ENCODE assay signal across 4 cellular contexts in the genomic region with DNA sequence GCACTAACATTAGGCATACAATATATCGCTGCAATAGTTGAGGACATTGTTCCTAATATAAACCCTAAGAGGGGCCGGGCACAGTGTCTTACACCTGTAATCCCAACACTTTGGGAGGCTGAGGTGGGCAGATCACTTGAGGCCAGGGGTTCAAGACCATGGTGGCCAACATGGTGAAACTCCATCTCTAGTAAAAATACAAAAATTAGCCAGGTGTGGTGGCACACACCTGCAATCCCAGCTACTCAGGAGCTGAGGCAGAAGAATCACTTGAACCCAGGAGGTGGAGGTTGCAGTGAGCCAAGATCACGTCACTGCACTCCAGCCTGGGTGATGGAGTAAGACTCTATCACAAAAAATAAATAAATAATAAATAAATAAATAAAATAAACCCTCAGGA.
DNase-seq lines count a peak whose midpoint lies in the region; ATAC-seq and TF ChIP-seq lines count a peak whose summit lies in the region.
"Not testable (repeated sequence)": the region's sequence is repeated elsewhere in the genome, so short reads cannot be mapped to it uniquely, and the experiment has no call there.

No MANE protein-coding gene starts in this region.

- not testable (repeated sequence) for TF ChIP-seq CTCF in osteocyte (IDR thresholded peaks at IDR 0.05); type B pancreatic cell (conservative IDR thresholded peaks at IDR 0.05)

- peaks cover 21% of the 10 kb centered on the region for H3K9me3 Mint-ChIP-seq in osteocyte (ENCODE audit: unreplicated experiment)
- H3K9me3 Mint-ChIP-seq in type B pancreatic cell: not testable (repeated sequence)

- ATAC-seq in left lobe of liver: not testable (repeated sequence)

- H3K27me3 Mint-ChIP-seq in osteocyte (ENCODE audit: unreplicated experiment); type B pancreatic cell: not testable (repeated sequence)

- not testable (repeated sequence) for H3K4me1 Mint-ChIP-seq in osteocyte (ENCODE audit: unreplicated experiment); type B pancreatic cell (ENCODE audit: unreplicated experiment)

- H3K27ac Mint-ChIP-seq in osteocyte (ENCODE audit: unreplicated experiment); type B pancreatic cell: not testable (repeated sequence)

- peak; percentile 55 for DNase-seq in cardiac septum (ENCODE audit: low spot score)
- DNase-seq in left lobe of liver (ENCODE audit: low spot score): peak; percentile 8
- peak; percentile 80 for DNase-seq in osteocyte (ENCODE audit: extremely low spot score, unreplicated experiment)
- peak; percentile 58 for DNase-seq in type B pancreatic cell (ENCODE audit: extremely low spot score, unreplicated experiment)

- H3K4me3 Mint-ChIP-seq in osteocyte (ENCODE audit: unreplicated experiment); type B pancreatic cell: not testable (repeated sequence)

- intact Hi-C loops in cardiac septum (cut with DNase I): not testable (repeated sequence)

- H3K36me3 Mint-ChIP-seq in osteocyte (ENCODE audit: unreplicated experiment); type B pancreatic cell: not testable (repeated sequence)

Comparison
In these comparisons a context has a peak if more than half of its experiments do, and no peak if none do; other contexts are left out.
1. DNase-seq: peak in every context shown above with its lines; median percentile 80 in osteocyte; 58 in type B pancreatic cell; 55 in cardiac septum; 8 in left lobe of liver.